8 cellular contexts compared by ENCODE assay signal in the genomic region with DNA sequence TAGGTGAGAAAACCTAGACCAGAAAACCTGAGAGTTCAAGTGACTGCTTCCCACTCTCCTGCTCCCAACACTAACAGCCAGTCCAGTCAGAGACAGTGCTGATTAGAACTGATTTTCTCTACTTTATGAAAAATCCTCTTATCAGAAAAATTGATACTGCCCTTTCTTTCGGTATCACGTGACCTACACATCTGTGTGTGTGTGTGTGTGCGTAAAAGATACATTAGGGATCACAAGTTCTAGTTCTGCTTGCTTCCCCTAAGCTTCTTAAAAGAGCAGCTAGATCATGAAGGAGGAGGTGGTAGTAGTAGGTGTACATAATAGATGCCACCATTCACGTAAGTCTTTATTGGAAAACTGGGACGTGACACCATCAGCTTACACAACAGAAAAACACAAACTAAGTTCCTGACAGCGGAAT. TPM values are rescaled to one million over a fixed set of nuclear protein-coding genes. Genes with fewer than 3 reads are reported as not detected.
DNase-seq lines count a peak whose midpoint lies in the region; ATAC-seq, FAIRE-seq and TF ChIP-seq lines count a peak whose summit lies in the region.

No MANE protein-coding gene starts in this region.

- RAD21 ChIA-PET in HCT116 (lab: Charles Lee; ENCODE audit: low non-redundant PET in 1 of 2, low total read pairs in 2 of 2, uncharacterized antibody in 2 of 2, unreplicated experiment in 2 of 2) = no interaction called here

- H3K9me3 ChIP-seq in AG04450 (ENCODE audit: control insufficient read depth, insufficient read depth, low read length) = no peaks in the 10 kb centered on the region
- H3K9me3 ChIP-seq in HCT116 (ENCODE audit: control insufficient read depth in 1 of 2, insufficient read depth in 1 of 2, low read depth in 1 of 2, low read length in 2 of 2) = no peaks in the 10 kb centered on the region
- H3K9me3 ChIP-seq in iPS-18a (ENCODE audit: control insufficient read depth, low read depth, low read length) = no peaks in the 10 kb centered on the region
- H3K9me3 ChIP-seq in subcutaneous abdominal adipose tissue (ENCODE audit: control insufficient read depth in 5 of 5, low read length in 5 of 5) = no peaks in the 10 kb centered on the region

- H3K9me3 Mint-ChIP-seq in WTC11 = no peaks in the 10 kb centered on the region

- FAIRE-seq in HTR-8/SVneo (lab: Jason Lieb, UNC) = no peak

- POLR2A ChIA-PET in AG04450 (lab: Yijun Ruan, JAX) = no interaction called here
- POLR2A ChIA-PET in HCT116 (lab: Charles Lee) = no interaction called here
- POLR2A ChIA-PET in WTC11 (lab: Charles Lee) = no interaction called here

- peaks cover 65% of the 10 kb centered on the region for H3K4me1 Mint-ChIP-seq in WTC11

- no peaks in the 10 kb centered on the region; the same call in 1 of the 2 replicates for H3K36me3 Mint-ChIP-seq in WTC11

- intact Hi-C loops in HCT116 (cut with micrococcal nuclease) = no loop called here

- peak overlapping the region; percentile 96 for H3K4me3 ChIP-seq in AG04450 (ENCODE audit: low read depth, low read length)
- H3K4me3 ChIP-seq in HCT116 (replicated peaks in 1 of 2; ENCODE audit: low read depth in 1 of 2, low read length in 2 of 2) = peak overlapping the region; percentile 81
- H3K4me3 ChIP-seq in iPS-18a (ENCODE audit: low read length) = peak overlapping the region; percentile 97
- peak overlapping the region; percentile 86 to 97 (median 89) for H3K4me3 ChIP-seq in subcutaneous abdominal adipose tissue (ENCODE audit: low read depth in 1 of 5, low read length in 5 of 5)

- peak overlapping the region; percentile 96 for H3K4me3 Mint-ChIP-seq in WTC11

- H3K27me3 ChIP-seq in AG04450 (ENCODE audit: control insufficient read depth, insufficient read depth, low read length) (no peaks in the 10 kb centered on the region), HCT116 (ENCODE audit: insufficient read depth, low read length) (no peaks in the 10 kb centered on the region), iPS-18a (ENCODE audit: control insufficient read depth, insufficient read depth, low read length) (peaks cover 5% of the 10 kb centered on the region), subcutaneous abdominal adipose tissue (ENCODE audit: control insufficient read depth in 5 of 5, insufficient read depth in 4 of 5, low read length in 5 of 5) (no peaks in the 10 kb centered on the region)

- peaks cover 63% of the 10 kb centered on the region for H3K79me2 ChIP-seq in HCT116 (ENCODE audit: insufficient read depth, low read length)

- TSS peak; percentile 51 for BruUV-seq in HCT116 (replicated peaks; lab: Mats Ljungman, UMichigan)

- peaks cover 14% of the 10 kb centered on the region; the same call in 1 of the 2 replicates for H4K20me1 ChIP-seq in HCT116 (ENCODE audit: insufficient read depth)

- TF ChIP-seq CTCF in AG04450 (IDR thresholded peaks at IDR 0.05; ENCODE audit: low read depth, low read length) (no peak), HCT116 (IDR thresholded peaks at IDR 0.05 in 2 of 3, conservative IDR thresholded peaks at IDR 0.05 in 1 of 3; ENCODE audit: borderline replicate concordance in 1 of 3, insufficient read depth in 1 of 3, low read depth in 2 of 3, low read length in 2 of 3) (no peak), WTC11 (IDR thresholded peaks at IDR 0.05) (no peak)

- CTCF ChIA-PET in AG04450 (lab: Charles Lee) (interaction anchor here (1.1 kb wide), 1 partner anchor 200 kb away, joined by 3 read pairs; no protein-coding TSS in a partner anchor), HCT116 (lab: Charles Lee) (interaction anchor here (1.6 kb wide), 1 partner anchor 18 kb away, joined by 3 read pairs; no protein-coding TSS in a partner anchor), WTC11 (lab: Charles Lee) (interaction anchor here (1.6 kb wide), 1 partner anchor 199 kb away, joined by 4 read pairs; no protein-coding TSS in a partner anchor)

- ATAC-seq in HCT116 (no peak), WTC11 (no peak)

- no peak overlapping the region for H3K27ac Mint-ChIP-seq in WTC11

- H3K9me2 ChIP-seq in HCT116 (ENCODE audit: insufficient read depth) = no peaks in the 10 kb centered on the region

- H3K4me2 ChIP-seq in HCT116 (ENCODE audit: low read length) = peak overlapping the region; percentile 81

- H3K36me3 ChIP-seq in HCT116 (ENCODE audit: control insufficient read depth in 1 of 2, insufficient read depth in 2 of 2, low read length in 2 of 2) (0 out of 4 replicates have a peak, but pooled peaks cover 0 to 7% of the 10 kb centered on the region in 2 experiments), iPS-18a (ENCODE audit: control insufficient read depth, low read depth, low read length) (no peaks in the 10 kb centered on the region), subcutaneous abdominal adipose tissue (ENCODE audit: control insufficient read depth in 5 of 5, insufficient read depth in 5 of 5, low read length in 5 of 5) (no peaks in the 10 kb centered on the region)

- H2AFZ ChIP-seq in HCT116 (ENCODE audit: low read depth, low read length, poor library complexity, severe bottlenecking) = no peak overlapping the region

- peak overlapping the region; percentile 94 for H3K9ac ChIP-seq in HCT116 (ENCODE audit: low read length)
- H3K9ac ChIP-seq in iPS-18a (ENCODE audit: low read length) = peak overlapping the region; percentile 89
- peak overlapping the region; percentile 53 to 88 (median 85) for H3K9ac ChIP-seq in subcutaneous abdominal adipose tissue (ENCODE audit: low read length in 5 of 5)

- TF ChIP-seq RAD21 in HCT116 (IDR thresholded peaks at IDR 0.05; ENCODE audit: low read depth) = no peak

- H3K4me1 ChIP-seq in HCT116 (ENCODE audit: control insufficient read depth in 1 of 2, insufficient read depth in 2 of 2, low read length in 2 of 2) = peaks cover 0 to 16% of the 10 kb centered on the region in 2 experiments; a peak in 3 of 4 replicates
- peaks cover 14% of the 10 kb centered on the region for H3K4me1 ChIP-seq in iPS-18a (ENCODE audit: control insufficient read depth, low read depth, low read length)
- peaks cover 0 to 39% (median 30%) of the 10 kb centered on the region in 5 donors for H3K4me1 ChIP-seq in subcutaneous abdominal adipose tissue (ENCODE audit: control insufficient read depth in 5 of 5, insufficient read depth in 5 of 5, low read length in 5 of 5)

- no peaks in the 10 kb centered on the region for H3K27me3 Mint-ChIP-seq in WTC11 (ENCODE audit: low read depth)

- no peak for DNase-seq in AG04450 (ENCODE audit: low read depth, low spot score)
- no peak for DNase-seq in HCT116 (ENCODE audit: low read depth, low spot score)
- no peak for DNase-seq in WTC11 (ENCODE audit: low spot score)
- no peak for DNase-seq in epidermal melanocyte (ENCODE audit: insufficient read length, low spot score)
- no peak for DNase-seq in HTR-8/SVneo (ENCODE audit: insufficient read length, low spot score)
- DNase-seq in NCI-H524 treated with DMSO at 0.1 percent for 48 hours (lab: John Stamatoyannopoulos, UW) = no peak

- no peak for TF ChIP-seq POLR2A in HCT116 (IDR thresholded peaks at IDR 0.05; ENCODE audit: borderline replicate concordance, extremely low read depth, insufficient read depth, insufficient read length)

- no peak overlapping the region for H3K27ac ChIP-seq in AG04450 (ENCODE audit: low read depth, low read length)
- H3K27ac ChIP-seq in HCT116 (ENCODE audit: low read depth, low read length) = no peak overlapping the region
- H3K27ac ChIP-seq in iPS-18a (ENCODE audit: low read length) = no peak overlapping the region
- H3K27ac ChIP-seq in subcutaneous abdominal adipose tissue (ENCODE audit: low read depth, low read length) = no peak overlapping the region

TF ChIP-seq in HCT116, 20 proteins besides CTCF, POLR2A, EP300 and RAD21:
- no peak for TF ChIP-seq ZFX (IDR thresholded peaks at IDR 0.05)

TF ChIP-seq in WTC11, 78 proteins besides CTCF, POLR2A, EP300 and RAD21:
- no peak for TF ChIP-seq SP1 (CRISPR knock-in tag; conservative IDR thresholded peaks at IDR 0.05)
- TF ChIP-seq, protein P1, sequence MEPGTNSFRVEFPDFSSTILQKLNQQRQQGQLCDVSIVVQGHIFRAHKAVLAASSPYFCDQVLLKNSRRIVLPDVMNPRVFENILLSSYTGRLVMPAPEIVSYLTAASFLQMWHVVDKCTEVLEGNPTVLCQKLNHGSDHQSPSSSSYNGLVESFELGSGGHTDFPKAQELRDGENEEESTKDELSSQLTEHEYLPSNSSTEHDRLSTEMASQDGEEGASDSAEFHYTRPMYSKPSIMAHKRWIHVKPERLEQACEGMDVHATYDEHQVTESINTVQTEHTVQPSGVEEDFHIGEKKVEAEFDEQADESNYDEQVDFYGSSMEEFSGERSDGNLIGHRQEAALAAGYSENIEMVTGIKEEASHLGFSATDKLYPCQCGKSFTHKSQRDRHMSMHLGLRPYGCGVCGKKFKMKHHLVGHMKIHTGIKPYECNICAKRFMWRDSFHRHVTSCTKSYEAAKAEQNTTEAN (CRISPR knock-in tag; IDR thresholded peaks at IDR 0.05) = no peak
- no peak for TF ChIP-seq NFE2L1 (CRISPR knock-in tag; IDR thresholded peaks at IDR 0.05)
- TF ChIP-seq FOXJ3 (CRISPR knock-in tag; IDR thresholded peaks at IDR 0.05; ENCODE audit: borderline replicate concordance) = no peak
- no peak for TF ChIP-seq EMX1 (CRISPR knock-in tag; IDR thresholded peaks at IDR 0.05)
- no peak for TF ChIP-seq ESRRA (CRISPR knock-in tag; IDR thresholded peaks at IDR 0.05; ENCODE audit: borderline replicate concordance)

RNA-seq across cellular contexts. Expression of gene ARL5A, which starts 1.5 kb away (rescaled TPM):
- polyA plus RNA-seq in AG04450 (2011; rRNA removed) = 24.1 and 24.9 TPM in 2 replicates
- polyA minus RNA-seq in AG04450 (2011; rRNA and poly(A)+ RNA removed) = 18.2 and 38.3 TPM in 2 replicates
- total RNA-seq in HCT116 (2021; ENCODE audit: unreplicated experiment) = 74.4 TPM
- 21.5 and 25.1 TPM in 2 replicates for polyA plus RNA-seq in HCT116 (2012)
- 73.2 to 82.7 TPM (median 74.1 TPM) in 3 replicates for total RNA-seq in WTC11 (2021)
